ENCODE assay signal across 19 cellular contexts in the genomic region with DNA sequence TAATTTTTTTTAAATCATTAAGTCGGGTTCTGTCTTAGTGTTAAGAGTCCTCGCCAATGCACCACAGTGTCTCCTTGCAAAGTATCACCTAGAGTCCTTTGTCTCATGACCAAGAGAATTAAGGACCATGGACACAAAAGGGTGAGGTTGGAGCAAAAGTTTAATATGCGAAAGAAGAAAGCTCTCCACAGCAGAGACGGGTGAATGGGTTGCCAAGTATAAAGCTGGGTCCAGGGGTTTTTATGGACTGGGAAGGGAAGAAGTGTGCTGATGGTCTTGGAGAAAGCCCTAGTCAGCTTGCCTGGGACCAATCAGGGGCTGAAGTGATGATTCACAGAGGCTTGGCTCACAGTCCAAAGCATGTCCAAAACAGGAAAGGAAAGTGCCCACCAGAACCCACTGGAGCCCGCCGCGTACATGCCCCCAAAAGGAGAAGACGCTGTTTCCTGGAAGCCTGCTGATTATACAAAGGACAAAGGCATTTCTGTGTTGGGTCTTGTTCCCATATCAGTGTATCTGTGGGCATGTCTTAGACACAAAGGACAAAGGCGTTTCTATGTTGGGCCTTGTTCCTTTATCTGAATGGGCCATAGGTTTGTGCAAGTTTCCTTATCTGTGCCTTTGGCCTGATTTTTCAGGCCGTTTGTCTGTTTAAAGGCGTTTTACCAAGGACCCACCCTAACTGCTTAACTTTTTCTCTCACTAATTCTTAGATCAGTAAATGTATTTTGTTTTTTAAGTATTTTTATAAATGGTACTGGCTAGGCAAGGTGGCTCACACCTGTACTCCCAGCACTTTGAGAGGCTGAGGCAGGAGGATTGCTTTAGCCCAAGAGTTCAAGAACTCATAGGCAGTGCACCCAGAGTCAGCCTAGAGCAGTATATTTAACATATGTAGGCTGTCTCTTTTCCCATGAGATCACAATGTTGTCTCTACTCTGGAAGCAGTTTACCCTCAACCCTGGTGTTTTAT. TPM values are rescaled to one million over a fixed set of nuclear protein-coding genes. Genes with fewer than 3 reads are reported as not detected.
"Had no signal": no experiment of that assay in that cellular context is flagged by ENCODE, and none has a peak within 500 bp of the region (broad histone marks: within the 10 kb centered on the region; RNA-seq: fewer than 3 reads in every experiment).

No MANE protein-coding gene starts in this region.

- H3K27me3 ChIP-seq: ascending aorta, left lung, suprapubic skin had no signal

- DNase-seq: activated CD4-positive, CD25-positive, alpha-beta regulatory T cell treated with anti-CD3 and anti-CD28 coated beads, Interleukin-2, amount 50 U/mL, for 72 hours; activated CD8-positive, alpha-beta memory T cell treated with anti-CD3 and anti-CD28 coated beads for 24 hours; activated CD8-positive, alpha-beta memory T cell treated with anti-CD3 and anti-CD28 coated beads, Interleukin-2, amount 50 U/mL, for 48 hours; activated T-cell treated with anti-CD3 and anti-CD28 coated beads, Interleukin-2, amount 50 U/mL, for 48 hours; left lung; psoas muscle; right cardiac atrium; stimulated activated CD4-positive, alpha-beta T cell treated with anti-CD3 and anti-CD28 coated beads, Interleukin-15, amount 100 ng/mL, for 24 hours; stimulated activated CD4-positive, alpha-beta T cell treated with anti-CD3 and anti-CD28 coated beads, Interleukin-4, amount 100 ng/mL, for 1 hour; stimulated activated naive CD8-positive, alpha-beta T cell treated with anti-CD3 and anti-CD28 coated beads, Interleukin-15, amount 100 ng/mL, for 72 hours; T-cell had no signal

- ATAC-seq: left lung; psoas muscle; right cardiac atrium; stimulated activated naive CD8-positive, alpha-beta T cell treated with anti-CD3 and anti-CD28 coated beads, Interleukin-15, amount 100 ng/mL, for 72 hours; T-cell had no signal

- H3K4me1 ChIP-seq: ascending aorta, left lung, psoas muscle, suprapubic skin had no signal

- H3K27me3 Mint-ChIP-seq: activated naive CD4-positive, alpha-beta T cell treated with anti-CD3 and anti-CD28 coated beads, Interleukin-2, amount 50 U/mL, for 24 hours; stimulated activated naive CD8-positive, alpha-beta T cell treated with anti-CD3 and anti-CD28 coated beads, Interleukin-15, amount 100 ng/mL, for 72 hours; type B pancreatic cell had no signal

- H3K36me3 Mint-ChIP-seq: T-cell, type B pancreatic cell had no signal

- FAIRE-seq: frontal cortex had no signal

- H3K9me3 ChIP-seq: ascending aorta, psoas muscle, suprapubic skin had no signal

- H3K27ac Mint-ChIP-seq: activated naive CD4-positive, alpha-beta T cell treated with anti-CD3 and anti-CD28 coated beads, Interleukin-2, amount 50 U/mL, for 24 hours; T-cell; type B pancreatic cell had no signal

- H3K36me3 ChIP-seq: ascending aorta, left lung, suprapubic skin had no signal

- H3K4me3 ChIP-seq: ascending aorta, coronary artery, left lung, psoas muscle, skin epidermis, suprapubic skin had no signal

- H3K4me3 Mint-ChIP-seq: activated naive CD4-positive, alpha-beta T cell treated with anti-CD3 and anti-CD28 coated beads, Interleukin-2, amount 50 U/mL, for 24 hours; stimulated activated naive CD8-positive, alpha-beta T cell treated with anti-CD3 and anti-CD28 coated beads, Interleukin-15, amount 100 ng/mL, for 72 hours; T-cell; type B pancreatic cell had no signal

- H3K27ac ChIP-seq: ascending aorta, coronary artery, left lung, psoas muscle, skin epidermis, suprapubic skin, VCaP had no signal

- H3K9me3 Mint-ChIP-seq: activated naive CD4-positive, alpha-beta T cell treated with anti-CD3 and anti-CD28 coated beads, Interleukin-2, amount 50 U/mL, for 24 hours; type B pancreatic cell had no signal

RNA-seq across cellular contexts. Expression of a gene that starts 28.7 kb away (rescaled TPM):
- total RNA-seq: ascending aorta had no signal
